In genomic region chr2:164023896-164024295, GRCh38 we compare ENCODE assay signal across 15 cellular contexts.
"Had no signal": no experiment of that assay in that cellular context is flagged by ENCODE, and none has a peak within 500 bp of the region (broad histone marks: within the 10 kb centered on the region; RNA-seq: fewer than 3 reads in every experiment).

No MANE protein-coding gene starts in this region.

- H3K27ac Mint-ChIP-seq: activated naive CD4-positive, alpha-beta T cell treated with anti-CD3 and anti-CD28 coated beads, Interleukin-2, amount 10 ng/mL, durations not matched to agents 7 days and 5 days; activated T-helper 2 cell treated with anti-CD3 and anti-CD28 coated beads, Interferon-gamma antibody, Interleukin-2, Interleukin-4, amounts not matched to agents 10 μg/mL and 5 μg/mL and 100 μg/mL, durations not matched to agents 14 hours and 24 hours and 36 hours; naive thymus-derived CD4-positive, alpha-beta T cell; stimulated activated naive CD8-positive, alpha-beta T cell treated with anti-CD3 and anti-CD28 coated beads, Interleukin-15, Interleukin-2, amounts not matched to agents 100 ng/mL and 50 ng/mL, for 24 hours; T-helper 17 cell had no signal

- H3K4me3 ChIP-seq: esophagus squamous epithelium, suprapubic skin had no signal

- H3K4me3 Mint-ChIP-seq: activated naive CD4-positive, alpha-beta T cell treated with anti-CD3 and anti-CD28 coated beads, Interleukin-2, amount 10 ng/mL, durations not matched to agents 7 days and 5 days; naive thymus-derived CD4-positive, alpha-beta T cell; stimulated activated naive CD8-positive, alpha-beta T cell treated with anti-CD3 and anti-CD28 coated beads, Interleukin-15, Interleukin-2, amounts not matched to agents 100 ng/mL and 50 ng/mL, for 24 hours; T-helper 17 cell had no signal

- H3K36me3 Mint-ChIP-seq: activated naive CD4-positive, alpha-beta T cell treated with anti-CD3 and anti-CD28 coated beads, Interleukin-2, amount 10 ng/mL, durations not matched to agents 7 days and 5 days had no signal

- ATAC-seq: naive thymus-derived CD4-positive, alpha-beta T cell; T-helper 17 cell had no signal

- H3K4me1 ChIP-seq: esophagus squamous epithelium, suprapubic skin had no signal

- H3K27me3 ChIP-seq: esophagus squamous epithelium, suprapubic skin had no signal

- H3K27ac ChIP-seq: esophagus squamous epithelium, suprapubic skin, WERI-Rb-1 had no signal

- H3K27me3 Mint-ChIP-seq: activated naive CD4-positive, alpha-beta T cell treated with anti-CD3 and anti-CD28 coated beads, Interleukin-2, amount 10 ng/mL, durations not matched to agents 7 days and 5 days; naive thymus-derived CD4-positive, alpha-beta T cell; stimulated activated naive CD8-positive, alpha-beta T cell treated with anti-CD3 and anti-CD28 coated beads, Interleukin-15, Interleukin-2, amounts not matched to agents 100 ng/mL and 50 ng/mL, for 24 hours; T-helper 17 cell had no signal

- H3K9me3 ChIP-seq: esophagus squamous epithelium, suprapubic skin had no signal

- H3K4me1 Mint-ChIP-seq: activated naive CD4-positive, alpha-beta T cell treated with anti-CD3 and anti-CD28 coated beads, Interleukin-2, amount 10 ng/mL, durations not matched to agents 7 days and 5 days; naive thymus-derived CD4-positive, alpha-beta T cell; T-helper 17 cell had no signal

- H3K36me3 ChIP-seq: esophagus squamous epithelium, suprapubic skin, WERI-Rb-1 had no signal

- DNase-seq: activated CD4-positive, alpha-beta T cell treated with anti-CD3 and anti-CD28 coated beads, Interleukin-2, amount 50 U/mL, for 48 hours; activated naive CD4-positive, alpha-beta T cell treated with anti-CD3 and anti-CD28 coated beads, Interleukin-2, amount 10 ng/mL, durations not matched to agents 7 days and 5 days; central memory CD4-positive, alpha-beta T cell; cortex of kidney; effector CD4-positive, alpha-beta T cell; esophagus squamous epithelium; foreskin fibroblast; naive thymus-derived CD4-positive, alpha-beta T cell; retina; small intestine; T-helper 17 cell; WERI-Rb-1 had no signal
